Comparison of ENCODE assay signal across 20 cellular contexts in the genomic region with DNA sequence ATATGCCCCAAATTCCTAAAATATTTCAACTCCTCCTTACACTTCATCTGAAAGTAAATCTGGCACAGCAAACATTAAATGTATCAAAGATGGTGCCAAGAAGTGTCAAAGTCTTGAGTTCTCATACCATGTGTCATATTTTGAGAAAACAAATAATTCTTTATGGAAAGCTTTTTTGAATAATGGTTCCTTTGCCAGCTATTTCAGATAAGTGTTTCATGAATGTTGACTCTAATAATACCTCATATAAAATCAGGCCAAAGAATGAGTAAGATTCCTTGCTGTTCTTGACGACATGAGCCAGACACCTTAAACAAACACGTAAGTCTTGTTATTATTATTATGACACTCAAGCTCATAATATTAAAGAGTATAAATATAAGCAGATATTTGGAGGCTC.
"Had no signal": no experiment of that assay in that cellular context is flagged by ENCODE, and none has a peak within 500 bp of the region (broad histone marks: within the 10 kb centered on the region; RNA-seq: fewer than 3 reads in every experiment).

No MANE protein-coding gene starts in this region.

- H3K27ac Mint-ChIP-seq: naive B cell; nephron; progenitor cell of endocrine pancreas; stimulated activated memory B cell treated with anti-CD40 and anti-IgM and Interleukin-4, amounts not matched to agents 10 μg/mL and 1 μg/mL and 100 μg/mL, for 72 hours; stimulated activated naive CD8-positive, alpha-beta T cell treated with anti-CD3 and anti-CD28 coated beads, Interleukin-15, Interleukin-2, amounts not matched to agents 100 ng/mL and 50 ng/mL, for 24 hours had no signal

- H3K27ac ChIP-seq: pancreas, right lobe of liver, spleen, testis had no signal

- H3K36me3 ChIP-seq: heart left ventricle, pancreas, right lobe of liver, spleen had no signal

- H3K4me1 ChIP-seq: pancreas, right lobe of liver had no signal

- H3K9me3 ChIP-seq: heart left ventricle, pancreas, right lobe of liver, testis had no signal

- H3K36me3 Mint-ChIP-seq: naive B cell; stimulated activated memory B cell treated with anti-CD40 and anti-IgM and Interleukin-4, amounts not matched to agents 10 μg/mL and 1 μg/mL and 100 μg/mL, for 72 hours had no signal

- H3K27me3 Mint-ChIP-seq: naive B cell; progenitor cell of endocrine pancreas; stimulated activated memory B cell treated with anti-CD40 and anti-IgM and Interleukin-4, amounts not matched to agents 10 μg/mL and 1 μg/mL and 100 μg/mL, for 72 hours; stimulated activated naive CD8-positive, alpha-beta T cell treated with anti-CD3 and anti-CD28 coated beads, Interleukin-15, Interleukin-2, amounts not matched to agents 100 ng/mL and 50 ng/mL, for 24 hours had no signal

- H3K4me3 Mint-ChIP-seq: naive B cell; nephron; stimulated activated memory B cell treated with anti-CD40 and anti-IgM and Interleukin-4, amounts not matched to agents 10 μg/mL and 1 μg/mL and 100 μg/mL, for 72 hours; stimulated activated naive CD8-positive, alpha-beta T cell treated with anti-CD3 and anti-CD28 coated beads, Interleukin-15, Interleukin-2, amounts not matched to agents 100 ng/mL and 50 ng/mL, for 24 hours had no signal

- H3K4me1 Mint-ChIP-seq: nephron; stimulated activated memory B cell treated with anti-CD40 and anti-IgM and Interleukin-4, amounts not matched to agents 10 μg/mL and 1 μg/mL and 100 μg/mL, for 72 hours had no signal

- H3K9me3 Mint-ChIP-seq: nephron; stimulated activated naive CD8-positive, alpha-beta T cell treated with anti-CD3 and anti-CD28 coated beads, Interleukin-15, Interleukin-2, amounts not matched to agents 100 ng/mL and 50 ng/mL, for 24 hours had no signal

- H3K27me3 ChIP-seq: heart left ventricle, pancreas, right lobe of liver, spleen, testis had no signal

- DNase-seq: dermis blood vessel endothelial cell; erythroblast; heart left ventricle; hippocampal formation; kidney glomerular epithelial cell; mesendoderm; naive B cell; occipital lobe; pancreas; right lobe of liver; spleen; stimulated activated CD4-positive, alpha-beta T cell treated with anti-CD3 and anti-CD28 coated beads, Interleukin-15, amount 100 ng/mL, for 24 hours; stimulated activated CD4-positive, alpha-beta T cell treated with anti-CD3 and anti-CD28 coated beads, Interleukin-1b, Interleukin-23, amount 100 ng/mL, for 48 hours; stimulated activated CD4-positive, alpha-beta T cell treated with anti-CD3 and anti-CD28 coated beads, Interleukin-4, amount 100 ng/mL, for 24 hours; testis; trophoblast cell had no signal

- H3K4me3 ChIP-seq: heart left ventricle, pancreas, right lobe of liver, spleen, testis had no signal
